ENCODE assay signal across 1 cellular context in genomic region chr4:76601791-76602190, GRCh38.
TF ChIP-seq lines count a peak whose summit lies in the region.

No MANE protein-coding gene starts in this region.

TF ChIP-seq in K562, 482 proteins besides CTCF, POLR2A, EP300 and RAD21 (continued from another document and continues in another):
- TF ChIP-seq ZBTB40 (IDR thresholded peaks at IDR 0.05) = no peak
- no peak for TF ChIP-seq ZBTB40 (CRISPR knock-in tag; IDR thresholded peaks at IDR 0.05)
- TF ChIP-seq ZNF79 (CRISPR knock-in tag; IDR thresholded peaks at IDR 0.05; ENCODE audit: low read depth) = no peak
- TF ChIP-seq ZBTB17 (CRISPR knock-in tag; IDR thresholded peaks at IDR 0.05) = no peak
- no peak for TF ChIP-seq U2AF2 (optimal IDR thresholded peaks at IDR 0.05; ENCODE audit: low read depth, low read length)
- no peak for TF ChIP-seq HDAC6 (IDR thresholded peaks at IDR 0.05; ENCODE audit: low read depth, low read length)
- TF ChIP-seq RFX1 (IDR thresholded peaks at IDR 0.05) = no peak
- no peak for TF ChIP-seq FOXJ2 (tag; IDR thresholded peaks at IDR 0.05)
- TF ChIP-seq ZZZ3 (IDR thresholded peaks at IDR 0.05) = no peak
- TF ChIP-seq PHTF2 (CRISPR knock-in tag; IDR thresholded peaks at IDR 0.05) = no peak
- peak in 1 of 2 experiments; percentile 43; a peak in 1 of 4 replicates for TF ChIP-seq RCOR1 (IDR thresholded peaks at IDR 0.05; ENCODE audit: borderline replicate concordance in 1 of 2, low read depth in 2 of 2, low read length in 2 of 2)
- peak; percentile 31; the same call in 1 of the 2 replicates for TF ChIP-seq L3MBTL2 (IDR thresholded peaks at IDR 0.05)
- TF ChIP-seq CHD1 (IDR thresholded peaks at IDR 0.05; ENCODE audit: low read length) = no peak
- no peak for TF ChIP-seq CXXC5 (CRISPR knock-in tag; IDR thresholded peaks at IDR 0.05)
- TF ChIP-seq HDAC3 (IDR thresholded peaks at IDR 0.05; ENCODE audit: borderline replicate concordance, partially characterized antibody) = no peak
- no peak for TF ChIP-seq ADNP (tag; IDR thresholded peaks at IDR 0.05)
- TF ChIP-seq ARID1B (IDR thresholded peaks at IDR 0.05) = peak; percentile 93
- no peak for TF ChIP-seq TAF1 (IDR thresholded peaks at IDR 0.05; ENCODE audit: control insufficient read depth, extremely low read depth, insufficient read depth, low read length, severe bottlenecking)
- TF ChIP-seq MCM5 (IDR thresholded peaks at IDR 0.05; ENCODE audit: low read depth) = no peak
- TF ChIP-seq ZNF444 (CRISPR knock-in tag; IDR thresholded peaks at IDR 0.05) = no peak
- TF ChIP-seq ZNF184 (CRISPR knock-in tag; IDR thresholded peaks at IDR 0.05) = no peak
- no peak for TF ChIP-seq EZH2 (IDR thresholded peaks at IDR 0.05; ENCODE audit: borderline replicate concordance, low read depth, low read length)
- no peak for TF ChIP-seq SLC30A9 (CRISPR knock-in tag; IDR thresholded peaks at IDR 0.05)
- TF ChIP-seq ZNF398 (CRISPR knock-in tag; IDR thresholded peaks at IDR 0.05) = no peak
- no peak for TF ChIP-seq CAMTA2 (CRISPR knock-in tag; conservative IDR thresholded peaks at IDR 0.05)
- no peak for TF ChIP-seq PRMT5 (CRISPR knock-in tag; IDR thresholded peaks at IDR 0.05)
- no peak for TF ChIP-seq ZNF511 (CRISPR knock-in tag; IDR thresholded peaks at IDR 0.05)
- no peak for TF ChIP-seq GTF2E2 (tag; IDR thresholded peaks at IDR 0.05)
- TF ChIP-seq ZNF311 (CRISPR knock-in tag; IDR thresholded peaks at IDR 0.05) = no peak
- TF ChIP-seq TCF3 (CRISPR knock-in tag; IDR thresholded peaks at IDR 0.05) = peak; percentile 85
- no peak for TF ChIP-seq RBM39 (optimal IDR thresholded peaks at IDR 0.05; ENCODE audit: low read depth, low read length)
- TF ChIP-seq ZNF175 (CRISPR knock-in tag; IDR thresholded peaks at IDR 0.05; ENCODE audit: low read depth) = no peak
- TF ChIP-seq GABPA (tag; conservative IDR thresholded peaks at IDR 0.05; ENCODE audit: low read depth) = no peak
- TF ChIP-seq, protein P1, sequence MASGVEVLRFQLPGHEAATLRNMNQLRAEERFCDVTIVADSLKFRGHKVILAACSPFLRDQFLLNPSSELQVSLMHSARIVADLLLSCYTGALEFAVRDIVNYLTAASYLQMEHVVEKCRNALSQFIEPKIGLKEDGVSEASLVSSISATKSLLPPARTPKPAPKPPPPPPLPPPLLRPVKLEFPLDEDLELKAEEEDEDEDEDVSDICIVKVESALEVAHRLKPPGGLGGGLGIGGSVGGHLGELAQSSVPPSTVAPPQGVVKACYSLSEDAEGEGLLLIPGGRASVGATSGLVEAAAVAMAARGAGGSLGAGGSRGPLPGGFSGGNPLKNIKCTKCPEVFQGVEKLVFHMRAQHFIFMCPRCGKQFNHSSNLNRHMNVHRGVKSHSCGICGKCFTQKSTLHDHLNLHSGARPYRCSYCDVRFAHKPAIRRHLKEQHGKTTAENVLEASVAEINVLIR (CRISPR knock-in tag; IDR thresholded peaks at IDR 0.05) = no peak
- TF ChIP-seq XRCC5 (IDR thresholded peaks at IDR 0.05; ENCODE audit: low read depth, low read length) = no peak
- TF ChIP-seq ERF (CRISPR knock-in tag; IDR thresholded peaks at IDR 0.05) = no peak
- TF ChIP-seq RBM25 (IDR thresholded peaks at IDR 0.05; ENCODE audit: low read depth, low read length, severe bottlenecking) = no peak
- TF ChIP-seq, protein P2, sequence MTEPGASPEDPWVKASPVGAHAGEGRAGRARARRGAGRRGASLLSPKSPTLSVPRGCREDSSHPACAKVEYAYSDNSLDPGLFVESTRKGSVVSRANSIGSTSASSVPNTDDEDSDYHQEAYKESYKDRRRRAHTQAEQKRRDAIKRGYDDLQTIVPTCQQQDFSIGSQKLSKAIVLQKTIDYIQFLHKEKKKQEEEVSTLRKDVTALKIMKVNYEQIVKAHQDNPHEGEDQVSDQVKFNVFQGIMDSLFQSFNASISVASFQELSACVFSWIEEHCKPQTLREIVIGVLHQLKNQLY (CRISPR knock-in tag; conservative IDR thresholded peaks at IDR 0.05) = no peak
- no peak for TF ChIP-seq PPARD (CRISPR knock-in tag; IDR thresholded peaks at IDR 0.05)
- no peak for TF ChIP-seq ZNF24 (IDR thresholded peaks at IDR 0.05)
- no peak for TF ChIP-seq SIRT6 (IDR thresholded peaks at IDR 0.05; ENCODE audit: low read depth, low read length)
- no peak for TF ChIP-seq TEAD2 (tag; IDR thresholded peaks at IDR 0.05)
- TF ChIP-seq MXD1 (CRISPR knock-in tag; IDR thresholded peaks at IDR 0.05; ENCODE audit: borderline replicate concordance, poor library complexity, severe bottlenecking) = no peak
- TF ChIP-seq PBX2 (CRISPR knock-in tag; IDR thresholded peaks at IDR 0.05; ENCODE audit: low read depth) = no peak
- peak; percentile 57 for TF ChIP-seq PBX2 (tag; conservative IDR thresholded peaks at IDR 0.05; ENCODE audit: low read depth)
- TF ChIP-seq TBP (optimal IDR thresholded peaks at IDR 0.05; ENCODE audit: low read depth, low read length) = no peak
- TF ChIP-seq ZNF133 (CRISPR knock-in tag; IDR thresholded peaks at IDR 0.05) = no peak
- no peak for TF ChIP-seq CREBBP (IDR thresholded peaks at IDR 0.05; ENCODE audit: low read depth, low read length)
- no peak for TF ChIP-seq YBX1 (IDR thresholded peaks at IDR 0.05)
- no peak for TF ChIP-seq SMAD1 (IDR thresholded peaks at IDR 0.05; ENCODE audit: low read depth, low read length, partially characterized antibody)
- no peak for TF ChIP-seq ETS1 (conservative IDR thresholded peaks at IDR 0.05; ENCODE audit: control insufficient read depth, low read depth, low read length)
